8 cellular contexts compared by ENCODE assay signal in the genomic region with DNA sequence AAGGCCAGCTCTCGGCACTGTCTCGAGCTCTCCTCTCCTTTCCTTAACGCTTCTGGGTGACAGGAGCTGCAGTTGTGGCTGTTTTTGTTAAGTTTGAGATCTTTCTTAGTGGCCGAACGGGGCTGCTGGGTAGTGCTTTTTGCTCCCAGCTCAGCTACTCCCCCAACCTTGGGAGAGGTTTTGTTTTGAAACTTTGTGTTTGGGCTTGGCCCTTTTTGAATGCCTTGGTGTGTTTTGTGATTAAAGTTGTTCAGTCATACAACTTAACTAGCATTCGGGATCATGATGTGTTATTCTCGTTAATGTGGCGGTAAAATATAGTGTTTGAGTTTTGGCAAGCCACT. TPM values are rescaled to one million over a fixed set of nuclear protein-coding genes. Genes with fewer than 3 reads are reported as not detected.
DNase-seq lines count a peak whose midpoint lies in the region; ATAC-seq and TF ChIP-seq lines count a peak whose summit lies in the region.

No MANE protein-coding gene starts in this region.

- H3K4me3 ChIP-seq in DOHH2 (ENCODE audit: low read length): peak overlapping the region; percentile 98
- peak overlapping the region; percentile 98 for H3K4me3 ChIP-seq in OCI-LY7 (ENCODE audit: low read depth, low read length, poor library complexity, severe bottlenecking)
- H3K4me3 ChIP-seq in coronary artery: peak overlapping the region; percentile 98
- H3K4me3 ChIP-seq in muscle layer of duodenum (ENCODE audit: low read depth in 1 of 2, low read length in 2 of 2): peak overlapping the region; percentile 76 to 95

- H3K79me2 ChIP-seq in DOHH2 (ENCODE audit: control insufficient read depth, low read length) (peaks cover 59% of the 10 kb centered on the region), OCI-LY7 (ENCODE audit: insufficient read depth, low read depth, low read length) (peaks cover 55% of the 10 kb centered on the region)

- BruUV-seq in OCI-LY7 (replicated peaks; lab: Mats Ljungman, UMichigan): no TSS peak

- H3K27me3 ChIP-seq in DOHH2 (ENCODE audit: control insufficient read depth, low read length) (no peaks in the 10 kb centered on the region), muscle layer of duodenum (ENCODE audit: low read depth, low read length) (no peaks in the 10 kb centered on the region)

- peaks cover 10% of the 10 kb centered on the region; the same call in 1 of the 2 replicates for H3F3A ChIP-seq in DOHH2 (ENCODE audit: control insufficient read depth, insufficient read depth)

- peak; percentile 68 for DNase-seq in OCI-LY7 (ENCODE audit: low spot score)
- no peak for DNase-seq in coronary artery (ENCODE audit: low spot score)
- DNase-seq in NCI-H226: no peak
- DNase-seq in NCI-H82 treated with DMSO at 0.1 percent for 48 hours (lab: John Stamatoyannopoulos, UW; ENCODE audit: unreplicated experiment): no peak

- H3K4me1 ChIP-seq in DOHH2 (ENCODE audit: control insufficient read depth, low read length): peaks cover 18% of the 10 kb centered on the region
- peaks cover 19% of the 10 kb centered on the region for H3K4me1 ChIP-seq in OCI-LY7 (ENCODE audit: insufficient read depth, low read length, poor library complexity, severe bottlenecking)
- H3K4me1 ChIP-seq in muscle layer of duodenum (ENCODE audit: control insufficient read depth in 1 of 2, insufficient read depth in 2 of 2, low read length in 2 of 2): peaks cover 14 to 23% of the 10 kb centered on the region in 2 donors

- H3K9me2 ChIP-seq in DOHH2 (replicated peaks; ENCODE audit: control insufficient read depth, low read length) (no peaks in the 10 kb centered on the region), OCI-LY7 (ENCODE audit: insufficient read depth, low read length) (no peaks in the 10 kb centered on the region)

- no peak for TF ChIP-seq CTCF in DOHH2 (IDR thresholded peaks at IDR 0.05; ENCODE audit: low read depth, low read length, poor library complexity, severe bottlenecking)
- no peak for TF ChIP-seq CTCF in OCI-LY7 (conservative IDR thresholded peaks at IDR 0.05; ENCODE audit: low read length)
- no peak for TF ChIP-seq CTCF in coronary artery (IDR thresholded peaks at IDR 0.05)

- H3K36me3 ChIP-seq in DOHH2 (ENCODE audit: control insufficient read depth, low read length): peaks cover 58% of the 10 kb centered on the region
- H3K36me3 ChIP-seq in OCI-LY7 (ENCODE audit: insufficient read depth, low read length): peaks cover 44% of the 10 kb centered on the region
- H3K36me3 ChIP-seq in muscle layer of duodenum (ENCODE audit: control insufficient read depth in 1 of 2, insufficient read depth in 2 of 2, low read length in 2 of 2): peaks cover 4 to 18% of the 10 kb centered on the region in 2 donors

- H4K20me1 ChIP-seq in DOHH2 (ENCODE audit: control insufficient read depth, insufficient read depth, low read depth, low read length): peaks cover 13% of the 10 kb centered on the region
- peaks cover 31% of the 10 kb centered on the region for H4K20me1 ChIP-seq in OCI-LY7 (ENCODE audit: insufficient read depth, low read length)

- intact Hi-C loops in OCI-LY7 (cut with micrococcal nuclease; ENCODE audit: unreplicated experiment): loop anchor here (2.0 to 5.0 kb wide), 2 partner anchors 173 to 189 kb away; partner anchors contain the start of gene ETF1

- CTCF ChIA-PET in OCI-LY7 (lab: Charles Lee; ENCODE audit: unreplicated experiment): interaction anchor here (0.7 to 3.9 kb wide), 5 partner anchors 15 to 50 kb away, joined by 3 to 34 read pairs (median 6); partner anchors contain the start of genes CDC25C and FAM53C

- H2AFZ ChIP-seq in OCI-LY7 (ENCODE audit: low read length): peak overlapping the region; percentile 35; the same call in 1 of the 2 replicates

- ATAC-seq in HG03139 (IDR thresholded peaks at IDR 0.05; ENCODE audit: unreplicated experiment) (no peak), GM21360 (IDR thresholded peaks at IDR 0.05; ENCODE audit: unreplicated experiment) (no peak)

- H3K4me2 ChIP-seq in DOHH2 (ENCODE audit: low read length) (peak overlapping the region; percentile 83), OCI-LY7 (ENCODE audit: low read length) (peak overlapping the region; percentile 90)

- H3K9me3 ChIP-seq in DOHH2 (ENCODE audit: control insufficient read depth, insufficient read depth, low read length) (peaks cover 6% of the 10 kb centered on the region; the same call in 1 of the 2 replicates), OCI-LY7 (ENCODE audit: low read length) (no peaks in the 10 kb centered on the region), muscle layer of duodenum (ENCODE audit: control insufficient read depth in 1 of 2, low read length in 2 of 2) (no peaks in the 10 kb centered on the region)

- H3K27ac ChIP-seq in DOHH2 (ENCODE audit: low read depth, low read length): peak overlapping the region; percentile 84
- peak overlapping the region; percentile 73 for H3K27ac ChIP-seq in OCI-LY7 (ENCODE audit: low read depth, low read length, poor library complexity, severe bottlenecking)
- peak overlapping the region; percentile 94 to 99 for H3K27ac ChIP-seq in coronary artery
- H3K27ac ChIP-seq in muscle layer of duodenum (ENCODE audit: low read length): peak overlapping the region; percentile 92

- POLR2A ChIA-PET in OCI-LY7 (lab: Charles Lee): interaction anchor here (0.7 to 8.4 kb wide), 8 partner anchors 14 to 197 kb away, joined by 3 to 102 read pairs (median 6); partner anchors contain the start of genes BRD8, CDC25C, ETF1 and FAM53C

RNA-seq across cellular contexts. Expression of gene KDM3B, which starts 1.0 kb away (rescaled TPM):
- total RNA-seq in OCI-LY7 (2014; rRNA removed; shearing (Covaris generic)): 51.1 and 57.1 TPM in 2 replicates
- 63.6 and 64.8 TPM in 2 replicates for total RNA-seq in OCI-LY7 (2022)

RNA-seq across cellular contexts. Expression of gene FAM53C, which starts 15.5 kb away (rescaled TPM):
- 38.4 and 42.3 TPM in 2 replicates for total RNA-seq in OCI-LY7 (2014; rRNA removed; shearing (Covaris generic))
- 46.5 and 47.8 TPM in 2 replicates for total RNA-seq in OCI-LY7 (2022)

RNA-seq across cellular contexts. Expression of gene CDC25C, which starts 21.9 kb away (rescaled TPM):
- total RNA-seq in OCI-LY7 (2014; rRNA removed; shearing (Covaris generic)): 19.2 and 21.8 TPM in 2 replicates
- 21.1 and 26.9 TPM in 2 replicates for total RNA-seq in OCI-LY7 (2022)
